ENCODE assay signal across 10 cellular contexts in the genomic region with DNA sequence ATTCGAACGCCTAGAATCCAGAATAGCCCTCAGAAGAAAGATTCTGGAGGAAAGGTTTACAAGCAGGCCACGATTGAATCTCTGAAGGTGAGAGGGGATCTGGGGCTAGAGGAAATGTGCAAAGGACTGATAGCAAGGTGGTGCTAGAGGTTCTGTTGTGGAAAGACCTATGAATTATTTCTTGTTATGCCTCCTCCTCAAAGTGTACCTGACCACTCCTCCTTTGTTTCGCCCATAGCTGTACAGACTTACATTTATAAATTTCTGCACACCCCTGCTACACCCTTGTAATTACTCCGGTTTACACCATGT. TPM values are rescaled to one million over a fixed set of nuclear protein-coding genes. Genes with fewer than 3 reads are reported as not detected.
DNase-seq lines count a peak whose midpoint lies in the region; TF ChIP-seq lines count a peak whose summit lies in the region.
"Had no signal": no experiment of that assay in that cellular context is flagged by ENCODE, and none has a peak within 500 bp of the region (broad histone marks: within the 10 kb centered on the region; RNA-seq: fewer than 3 reads in every experiment).

No MANE protein-coding gene starts in this region.

- H3K27me3 ChIP-seq in MG63 (no peaks in the 10 kb centered on the region), duodenal mucosa (ENCODE audit: control insufficient read depth in 1 of 2, insufficient read depth in 2 of 2, low read length in 2 of 2) (no peaks in the 10 kb centered on the region), rectal smooth muscle tissue (ENCODE audit: control insufficient read depth, insufficient read depth, low read length) (no peaks in the 10 kb centered on the region)

- POLR2A ChIA-PET in HEK293T (lab: Yijun Ruan, JAX), result interaction anchor here (2.4 kb wide), 1 partner anchor 82 kb away, joined by 5 read pairs; no protein-coding TSS in a partner anchor

- H3K4me1 ChIP-seq in duodenal mucosa (ENCODE audit: control insufficient read depth in 1 of 2, insufficient read depth in 2 of 2, low read length in 2 of 2), result peaks cover 6 to 23% of the 10 kb centered on the region in 2 donors
- H3K4me1 ChIP-seq in rectal smooth muscle tissue (ENCODE audit: control insufficient read depth, insufficient read depth, low read length), result peaks cover 5% of the 10 kb centered on the region

- no peaks in the 10 kb centered on the region; the same call in 1 of the 2 replicates for H3K36me3 ChIP-seq in MG63
- no peaks in the 10 kb centered on the region for H3K36me3 ChIP-seq in duodenal mucosa (ENCODE audit: control insufficient read depth in 1 of 2, insufficient read depth in 2 of 2, low read length in 2 of 2)
- no peaks in the 10 kb centered on the region for H3K36me3 ChIP-seq in rectal smooth muscle tissue (ENCODE audit: control insufficient read depth, insufficient read depth, low read length)

- no peaks in the 10 kb centered on the region for H3K9me3 ChIP-seq in MG63
- H3K9me3 ChIP-seq in duodenal mucosa (ENCODE audit: control insufficient read depth in 1 of 2, low read length in 2 of 2), result no peaks in the 10 kb centered on the region

- H3K4me3 ChIP-seq in MG63 (peak overlapping the region; percentile 84), duodenal mucosa (ENCODE audit: low read depth in 1 of 2, low read length in 2 of 2) (peak overlapping the region; percentile 94 to 99), rectal smooth muscle tissue (ENCODE audit: low read length) (peak overlapping the region; percentile 95)

- peak; percentile 18 for TF ChIP-seq CTCF in GM13976 (IDR thresholded peaks at IDR 0.05; ENCODE audit: borderline replicate concordance, control extremely low read depth, extremely low read depth, insufficient read depth, missing control alignments)

- DNase-seq in GM13976 (ENCODE audit: low spot score) (peak; percentile 30), MG63 (no peak), HEK293T (ENCODE audit: extremely low spot score) (no peak), NCI-H1930 (lab: John Stamatoyannopoulos, UW) (no peak), NCI-H774 (lab: John Stamatoyannopoulos, UW) (no peak), C1 segment of cervical spinal cord (lab: John Stamatoyannopoulos, UW) (no peak)
- DNase-seq: central memory CD4-positive, alpha-beta T cell had no signal

- in situ Hi-C loops in GM13976 (cut with MboI; ENCODE audit: low sequenced_read_pairs, unreplicated experiment), result no loop called here

- CTCF ChIA-PET in HEK293T (lab: Yijun Ruan, JAX), result interaction anchor here (0.6 kb wide), 1 partner anchor 60 kb away, joined by 4 read pairs; no protein-coding TSS in a partner anchor

- H3K9ac ChIP-seq in duodenal mucosa (ENCODE audit: low read depth in 1 of 2, low read length in 2 of 2) (peak overlapping the region; percentile 86 to 87), rectal smooth muscle tissue (ENCODE audit: low read length) (no peak overlapping the region)

- H3K27ac ChIP-seq in duodenal mucosa (ENCODE audit: low read depth, low read length) (no peak overlapping the region), rectal smooth muscle tissue (ENCODE audit: low read depth, low read length) (no peak overlapping the region)

TF ChIP-seq in HEK293T, 16 proteins besides CTCF, POLR2A, EP300 and RAD21:
- TF ChIP-seq NFRKB (IDR thresholded peaks at IDR 0.05) (no peak), FOXA1 (IDR thresholded peaks at IDR 0.05) (no peak), ZNF384 (IDR thresholded peaks at IDR 0.05) (no peak), HDGF (IDR thresholded peaks at IDR 0.05; ENCODE audit: borderline replicate concordance) (no peak), PKNOX1 (IDR thresholded peaks at IDR 0.05) (no peak), TARDBP (IDR thresholded peaks at IDR 0.05) (no peak), SUZ12 (IDR thresholded peaks at IDR 0.05) (no peak), FOXK2 (IDR thresholded peaks at IDR 0.05) (no peak), ARNT (IDR thresholded peaks at IDR 0.05) (no peak), SP1 (IDR thresholded peaks at IDR 0.05) (no peak), BHLHE40 (IDR thresholded peaks at IDR 0.05; ENCODE audit: borderline replicate concordance) (no peak), LEF1 (IDR thresholded peaks at IDR 0.05; ENCODE audit: borderline replicate concordance) (no peak), ELF4 (IDR thresholded peaks at IDR 0.05) (no peak), FOXM1 (IDR thresholded peaks at IDR 0.05; ENCODE audit: borderline replicate concordance) (no peak), CTBP1 (IDR thresholded peaks at IDR 0.05; ENCODE audit: borderline replicate concordance) (no peak), L3MBTL2 (conservative IDR thresholded peaks at IDR 0.05) (no peak)

RNA-seq across cellular contexts. Expression of gene TCEANC2, which starts 1.0 kb away (rescaled TPM):
- 3.0 and 3.7 TPM in 2 replicates for total RNA-seq in MG63 (2014; rRNA removed; shearing (Covaris generic); ENCODE audit: low replicate concordance)

RNA-seq across cellular contexts. Expression of gene TMEM59, which starts 1.4 kb away (rescaled TPM):
- 198 and 209 TPM in 2 replicates for total RNA-seq in MG63 (2014; rRNA removed; shearing (Covaris generic); ENCODE audit: low replicate concordance)

RNA-seq across cellular contexts. Expression of gene LDLRAD1, which starts 36.4 kb away (rescaled TPM):
- total RNA-seq in MG63 (2014; rRNA removed; shearing (Covaris generic); ENCODE audit: low replicate concordance), result not detected in 2 replicates
- total RNA-seq: RPMI7951 had no signal
